ENCODE assay signal across 32 cellular contexts in genomic region chr11:61487342-61488025, GRCh38. TPM values are rescaled to one million over a fixed set of nuclear protein-coding genes. Genes with fewer than 3 reads are reported as not detected.
"Had no signal": no experiment of that assay in that cellular context is flagged by ENCODE, and none has a peak within 500 bp of the region (broad histone marks: within the 10 kb centered on the region; RNA-seq: fewer than 3 reads in every experiment).

No MANE protein-coding gene starts in this region.

- H3K4me3 Mint-ChIP-seq: activated CD4-positive, alpha-beta memory T cell treated with anti-CD3 and anti-CD28 coated beads for 36 hours; activated CD4-positive, alpha-beta T cell treated with anti-CD3 and anti-CD28 coated beads, Interleukin-2, amount 10 ng/mL, durations not matched to agents 24 days and 14 days; activated naive CD4-positive, alpha-beta T cell treated with anti-CD3 and anti-CD28 coated beads, Interleukin-2, amount 10 ng/mL, durations not matched to agents 7 days and 5 days; activated naive CD8-positive, alpha-beta T cell treated with anti-CD3 and anti-CD28 coated beads, Interleukin-2, amount 10 ng/mL, durations not matched to agents 7 days and 5 days; brain; natural killer cell; stimulated activated naive B cell treated with anti-CD40 and anti-IgM and Interleukin-4, amounts not matched to agents 10 μg/mL and 1 μg/mL and 100 μg/mL, for 72 hours; T-helper 17 cell had no signal

- H3K4me1 Mint-ChIP-seq: activated CD4-positive, alpha-beta T cell treated with anti-CD3 and anti-CD28 coated beads, Interleukin-2, amount 10 ng/mL, durations not matched to agents 24 days and 14 days; activated naive CD4-positive, alpha-beta T cell treated with anti-CD3 and anti-CD28 coated beads, Interleukin-2, amount 10 ng/mL, durations not matched to agents 7 days and 5 days; activated naive CD8-positive, alpha-beta T cell treated with anti-CD3 and anti-CD28 coated beads, Interleukin-2, amount 10 ng/mL, durations not matched to agents 7 days and 5 days; natural killer cell; stimulated activated naive B cell treated with anti-CD40 and anti-IgM and Interleukin-4, amounts not matched to agents 10 μg/mL and 1 μg/mL and 100 μg/mL, for 72 hours had no signal

- H3K4me2 ChIP-seq: smooth muscle cell had no signal

- ATAC-seq: esophagus mucosa; left lobe of liver; lower lobe of right lung; natural killer cell; stimulated activated naive B cell treated with anti-CD40 and anti-IgM and Interleukin-4, amounts not matched to agents 10 μg/mL and 1 μg/mL and 100 μg/mL, for 72 hours; T-helper 17 cell had no signal

- H3K36me3 Mint-ChIP-seq: activated naive CD4-positive, alpha-beta T cell treated with anti-CD3 and anti-CD28 coated beads, Interleukin-2, amount 10 ng/mL, durations not matched to agents 7 days and 5 days; activated naive CD8-positive, alpha-beta T cell treated with anti-CD3 and anti-CD28 coated beads, Interleukin-2, amount 10 ng/mL, durations not matched to agents 7 days and 5 days; natural killer cell had no signal

- H3K27ac Mint-ChIP-seq: activated CD4-positive, alpha-beta memory T cell treated with anti-CD3 and anti-CD28 coated beads for 36 hours; activated CD4-positive, alpha-beta T cell treated with anti-CD3 and anti-CD28 coated beads, Interleukin-2, amount 10 ng/mL, durations not matched to agents 24 days and 14 days; activated naive CD4-positive, alpha-beta T cell treated with anti-CD3 and anti-CD28 coated beads, Interleukin-2, amount 10 ng/mL, durations not matched to agents 7 days and 5 days; activated naive CD8-positive, alpha-beta T cell treated with anti-CD3 and anti-CD28 coated beads, Interleukin-2, amount 10 ng/mL, durations not matched to agents 7 days and 5 days; natural killer cell; stimulated activated naive B cell treated with anti-CD40 and anti-IgM and Interleukin-4, amounts not matched to agents 10 μg/mL and 1 μg/mL and 100 μg/mL, for 72 hours had no signal

- H3K9me3 ChIP-seq: ascending aorta, lower lobe of right lung, prostate gland, stomach, tibial nerve had no signal

- H3K36me3 ChIP-seq: lower lobe of right lung, prostate gland had no signal

- DNase-seq: activated CD4-positive, alpha-beta memory T cell treated with anti-CD3 and anti-CD28 coated beads for 36 hours; activated CD4-positive, alpha-beta T cell treated with anti-CD3 and anti-CD28 coated beads, Interleukin-2, amount 10 ng/mL, durations not matched to agents 24 days and 14 days; activated CD4-positive, CD25-positive, alpha-beta regulatory T cell treated with anti-CD3 and anti-CD28 coated beads, Interleukin-2, amount 50 U/mL, for 72 hours; activated CD8-positive, alpha-beta memory T cell treated with anti-CD3 and anti-CD28 coated beads, Interleukin-2, amount 50 U/mL, for 4 hours; activated gamma-delta T cell; activated naive CD4-positive, alpha-beta T cell treated with anti-CD3 and anti-CD28 coated beads, Interleukin-2, amount 10 ng/mL, durations not matched to agents 7 days and 5 days; activated naive CD8-positive, alpha-beta T cell treated with anti-CD3 and anti-CD28 coated beads, Interleukin-2, amount 10 ng/mL, durations not matched to agents 7 days and 5 days; activated T-cell treated with anti-CD3 and anti-CD28 coated beads, Interleukin-2, amount 50 U/mL, for 1 hour; caudate nucleus; cortex of kidney; foreskin fibroblast; head of caudate nucleus; kidney glomerular epithelial cell; lower lobe of right lung; mesenchymal stem cell; natural killer cell; retina; stimulated activated CD4-positive, alpha-beta T cell treated with anti-CD3 and anti-CD28 coated beads, Interleukin-1b, Interleukin-23, amount 100 ng/mL, for 48 hours; stimulated activated naive B cell treated with anti-CD40 and anti-IgM and Interleukin-4, amounts not matched to agents 10 μg/mL and 1 μg/mL and 100 μg/mL, for 72 hours; stomach; T-helper 17 cell; T1000 had no signal

- H3K27me3 Mint-ChIP-seq: activated CD4-positive, alpha-beta memory T cell treated with anti-CD3 and anti-CD28 coated beads for 36 hours; activated CD4-positive, alpha-beta T cell treated with anti-CD3 and anti-CD28 coated beads, Interleukin-2, amount 10 ng/mL, durations not matched to agents 24 days and 14 days; activated naive CD8-positive, alpha-beta T cell treated with anti-CD3 and anti-CD28 coated beads, Interleukin-2, amount 10 ng/mL, durations not matched to agents 7 days and 5 days; brain had no signal

- H3K27me3 ChIP-seq: ascending aorta, tibial nerve had no signal

- H3K27ac ChIP-seq: ascending aorta, lower lobe of right lung had no signal

- H3K9me3 Mint-ChIP-seq: activated CD4-positive, alpha-beta memory T cell treated with anti-CD3 and anti-CD28 coated beads for 36 hours; activated CD4-positive, alpha-beta T cell treated with anti-CD3 and anti-CD28 coated beads, Interleukin-2, amount 10 ng/mL, durations not matched to agents 24 days and 14 days; activated naive CD4-positive, alpha-beta T cell treated with anti-CD3 and anti-CD28 coated beads, Interleukin-2, amount 10 ng/mL, durations not matched to agents 7 days and 5 days; activated naive CD8-positive, alpha-beta T cell treated with anti-CD3 and anti-CD28 coated beads, Interleukin-2, amount 10 ng/mL, durations not matched to agents 7 days and 5 days; brain; natural killer cell; stimulated activated naive B cell treated with anti-CD40 and anti-IgM and Interleukin-4, amounts not matched to agents 10 μg/mL and 1 μg/mL and 100 μg/mL, for 72 hours had no signal

- H3K4me3 ChIP-seq: ascending aorta, lower lobe of right lung, prostate gland, smooth muscle cell, stomach, tibial nerve had no signal

RNA-seq across cellular contexts. Expression of gene LRRC10B, which starts 21.1 kb away (rescaled TPM):
- total RNA-seq: activated CD4-positive, alpha-beta memory T cell treated with anti-CD3 and anti-CD28 coated beads for 36 hours; activated CD8-positive, alpha-beta memory T cell treated with anti-CD3 and anti-CD28 coated beads for 36 hours; activated naive CD8-positive, alpha-beta T cell treated with anti-CD3 and anti-CD28 coated beads, Interleukin-2, amount 10 ng/mL, durations not matched to agents 7 days and 5 days; left lobe of liver; mononuclear cell; natural killer cell; osteocyte; T-helper 17 cell had no signal
